In genomic region chr4:74440356-74440755, GRCh38 we compare ENCODE assay signal across 21 cellular contexts. TPM values are rescaled to one million over a fixed set of nuclear protein-coding genes. Genes with fewer than 3 reads are reported as not detected.
"Had no signal": no experiment of that assay in that cellular context is flagged by ENCODE, and none has a peak within 500 bp of the region (broad histone marks: within the 10 kb centered on the region; RNA-seq: fewer than 3 reads in every experiment).

No MANE protein-coding gene starts in this region.

- H3K9me3 ChIP-seq: thoracic aorta had no signal

- DNase-seq: activated B cell treated with CpG ODN at 0.5 μM for 24 hours; activated CD4-positive, alpha-beta T cell treated with anti-CD3 and anti-CD28 coated beads, Interleukin-2, amount 10 ng/mL, durations not matched to agents 7 days and 5 days; activated CD8-positive, alpha-beta memory T cell treated with anti-CD3 and anti-CD28 coated beads for 24 hours; activated naive CD4-positive, alpha-beta T cell treated with anti-CD3 and anti-CD28 coated beads, Interleukin-2, amount 50 U/mL, for 16 hours; central memory CD4-positive, alpha-beta T cell; effector memory CD8-positive, alpha-beta T cell; glutamatergic neuron; immature natural killer cell; left colon; naive B cell; retina; stimulated activated CD4-positive, alpha-beta T cell treated with anti-CD3 and anti-CD28 coated beads, Interleukin-15, amount 100 ng/mL, for 24 hours; stimulated activated CD4-positive, alpha-beta T cell treated with anti-CD3 and anti-CD28 coated beads, Interleukin-4, amount 100 ng/mL, for 24 hours; stimulated activated naive CD8-positive, alpha-beta T cell treated with anti-CD3 and anti-CD28 coated beads, Interleukin-15, amount 100 ng/mL, for 72 hours had no signal

- H3K9me3 Mint-ChIP-seq: activated B cell treated with CpG ODN at 0.5 μM for 24 hours; activated CD4-positive, alpha-beta T cell treated with anti-CD3 and anti-CD28 coated beads, Interleukin-2, amount 10 ng/mL, durations not matched to agents 7 days and 5 days; activated T-helper 17 cell treated with anti-CD3 and anti-CD28 coated beads, Interleukin-2, amount 50 U/mL, for 72 hours; dendritic cell treated with granulocyte-macrophage colony-stimulating factor and Interleukin-4, amounts not matched to agents 40 ng/mL and 50 ng/mL, for 4 days; effector memory CD8-positive, alpha-beta T cell; immature natural killer cell; stimulated activated naive CD8-positive, alpha-beta T cell treated with anti-CD3 and anti-CD28 coated beads, Interleukin-15, amount 100 ng/mL, for 72 hours had no signal

- H3K27me3 Mint-ChIP-seq: activated B cell treated with CpG ODN at 0.5 μM for 24 hours; activated CD4-positive, alpha-beta T cell treated with anti-CD3 and anti-CD28 coated beads, Interleukin-2, amount 10 ng/mL, durations not matched to agents 7 days and 5 days; activated T-helper 17 cell treated with anti-CD3 and anti-CD28 coated beads, Interleukin-2, amount 50 U/mL, for 72 hours; effector memory CD8-positive, alpha-beta T cell; naive B cell; stimulated activated naive CD8-positive, alpha-beta T cell treated with anti-CD3 and anti-CD28 coated beads, Interleukin-15, amount 100 ng/mL, for 72 hours had no signal

- H3K4me3 ChIP-seq: lung, thoracic aorta had no signal

- H3K4me1 Mint-ChIP-seq: stimulated activated naive CD8-positive, alpha-beta T cell treated with anti-CD3 and anti-CD28 coated beads, Interleukin-15, amount 100 ng/mL, for 72 hours had no signal

- H3K27ac Mint-ChIP-seq: activated B cell treated with CpG ODN at 0.5 μM for 24 hours; activated CD4-positive, alpha-beta T cell treated with anti-CD3 and anti-CD28 coated beads, Interleukin-2, amount 10 ng/mL, durations not matched to agents 7 days and 5 days; activated T-helper 17 cell treated with anti-CD3 and anti-CD28 coated beads, Interleukin-2, amount 50 U/mL, for 72 hours; dendritic cell treated with granulocyte-macrophage colony-stimulating factor and Interleukin-4, amounts not matched to agents 40 ng/mL and 50 ng/mL, for 4 days; effector memory CD8-positive, alpha-beta T cell; stimulated activated naive CD8-positive, alpha-beta T cell treated with anti-CD3 and anti-CD28 coated beads, Interleukin-15, amount 100 ng/mL, for 72 hours had no signal

- H3K36me3 ChIP-seq: thoracic aorta had no signal

- H3K4me3 Mint-ChIP-seq: activated B cell treated with CpG ODN at 0.5 μM for 24 hours; activated CD4-positive, alpha-beta T cell treated with anti-CD3 and anti-CD28 coated beads, Interleukin-2, amount 10 ng/mL, durations not matched to agents 7 days and 5 days; activated T-helper 17 cell treated with anti-CD3 and anti-CD28 coated beads, Interleukin-2, amount 50 U/mL, for 72 hours; dendritic cell treated with granulocyte-macrophage colony-stimulating factor and Interleukin-4, amounts not matched to agents 40 ng/mL and 50 ng/mL, for 4 days; effector memory CD8-positive, alpha-beta T cell; immature natural killer cell; naive B cell; stimulated activated naive CD8-positive, alpha-beta T cell treated with anti-CD3 and anti-CD28 coated beads, Interleukin-15, amount 100 ng/mL, for 72 hours had no signal

- H3K36me3 Mint-ChIP-seq: immature natural killer cell, naive B cell had no signal

- ATAC-seq: activated T-helper 17 cell treated with anti-CD3 and anti-CD28 coated beads, Interleukin-2, amount 50 U/mL, for 72 hours; effector memory CD8-positive, alpha-beta T cell; esophagus mucosa; left colon; stimulated activated naive CD8-positive, alpha-beta T cell treated with anti-CD3 and anti-CD28 coated beads, Interleukin-15, amount 100 ng/mL, for 72 hours had no signal

- H3K27ac ChIP-seq: thoracic aorta had no signal

RNA-seq across cellular contexts. Expression of gene AREG, which starts 4.6 kb away (rescaled TPM):
- total RNA-seq: fibroblast of villous mesenchyme, skeletal muscle tissue had no signal
